In genomic region chr2:219294356-219295351, GRCh38 we compare ENCODE assay signal across 8 cellular contexts. TPM values are rescaled to one million over a fixed set of nuclear protein-coding genes. Genes with fewer than 3 reads are reported as not detected.
DNase-seq lines count a peak whose midpoint lies in the region; ATAC-seq and TF ChIP-seq lines count a peak whose summit lies in the region.

No MANE protein-coding gene starts in this region.

- peaks cover 5% of the 10 kb centered on the region; the same call in 1 of the 2 replicates for H3F3A ChIP-seq in GM23338 (replicated peaks; ENCODE audit: low read depth)

- peaks cover 32% of the 10 kb centered on the region for H3K27me3 Mint-ChIP-seq in GM23338 (ENCODE audit: insufficient read depth, low read depth, poor library complexity)
- peaks cover 8% of the 10 kb centered on the region for H3K27me3 Mint-ChIP-seq in activated naive CD8-positive, alpha-beta T cell treated with anti-CD3 and anti-CD28 coated beads, Interleukin-2, amount 10 ng/mL, durations not matched to agents 7 days and 5 days
- peaks cover 24% of the 10 kb centered on the region for H3K27me3 Mint-ChIP-seq in progenitor cell of endocrine pancreas

- peak overlapping the region; percentile 92 for H3K4me2 ChIP-seq in GM23338

- DNase-seq in G401 (ENCODE audit: low spot score) (peak; percentile 86), GM23338 (ENCODE audit: low spot score) (peak; percentile 92), SKM-1 treated with dmso at 0.1 percent for 144 hours (lab: John Stamatoyannopoulos, UW; ENCODE audit: unreplicated experiment) (peak; percentile 69), left cardiac atrium (peak; percentile 90), progenitor cell of endocrine pancreas (ENCODE audit: low spot score, unreplicated experiment) (peak; percentile 88), ureter (ENCODE audit: low spot score) (peak; percentile 88)
- DNase-seq in activated naive CD8-positive, alpha-beta T cell treated with anti-CD3 and anti-CD28 coated beads, Interleukin-2, amount 10 ng/mL, durations not matched to agents 7 days and 5 days = peak; percentile 95

- no peaks in the 10 kb centered on the region for H4K20me1 ChIP-seq in GM23338 (replicated peaks; ENCODE audit: insufficient read depth)

- H3K27ac Mint-ChIP-seq in GM23338 = 0 out of 2 replicates have a peak overlapping the region, but pooled peaks have one; percentile 5
- peak overlapping the region; percentile 70 for H3K27ac Mint-ChIP-seq in activated naive CD8-positive, alpha-beta T cell treated with anti-CD3 and anti-CD28 coated beads, Interleukin-2, amount 10 ng/mL, durations not matched to agents 7 days and 5 days
- H3K27ac Mint-ChIP-seq in progenitor cell of endocrine pancreas = peak overlapping the region; percentile 88

- peak; percentile 84 for ATAC-seq in GM23338
- ATAC-seq in activated naive CD8-positive, alpha-beta T cell treated with anti-CD3 and anti-CD28 coated beads, Interleukin-2, amount 10 ng/mL, durations not matched to agents 7 days and 5 days (ENCODE audit: low read depth) = peak; percentile 92
- ATAC-seq in left cardiac atrium = peak; percentile 88 to 92

- intact Hi-C loops in left cardiac atrium (cut with DNase I) = loop anchor here (2.0 to 10.0 kb wide), 3 partner anchors 16 to 132 kb away; partner anchors contain the start of genes DNAJB2 (in 1 of the 2), GLB1L (in 1 of the 2), NHEJ1 (in 1 of the 2) and STK16 (in 1 of the 2)

- H3K9me2 ChIP-seq in GM23338 (ENCODE audit: insufficient read depth) = no peaks in the 10 kb centered on the region

- peak overlapping the region; percentile 80 for H3K4me3 Mint-ChIP-seq in GM23338
- H3K4me3 Mint-ChIP-seq in activated naive CD8-positive, alpha-beta T cell treated with anti-CD3 and anti-CD28 coated beads, Interleukin-2, amount 10 ng/mL, durations not matched to agents 7 days and 5 days = peak overlapping the region; percentile 84
- peak overlapping the region; percentile 76 for H3K4me3 Mint-ChIP-seq in progenitor cell of endocrine pancreas (ENCODE audit: low read depth)

- no peaks in the 10 kb centered on the region for H3K79me2 ChIP-seq in GM23338 (replicated peaks; ENCODE audit: insufficient read depth)

- H3K9me3 Mint-ChIP-seq in GM23338 (no peaks in the 10 kb centered on the region; the same call in 1 of the 3 replicates), progenitor cell of endocrine pancreas (ENCODE audit: low read depth) (no peaks in the 10 kb centered on the region)
- no peaks in the 10 kb centered on the region for H3K9me3 Mint-ChIP-seq in activated naive CD8-positive, alpha-beta T cell treated with anti-CD3 and anti-CD28 coated beads, Interleukin-2, amount 10 ng/mL, durations not matched to agents 7 days and 5 days

- H3K4me1 Mint-ChIP-seq in GM23338 = peaks cover 3% of the 10 kb centered on the region; the same call in 1 of the 3 replicates
- H3K4me1 Mint-ChIP-seq in activated naive CD8-positive, alpha-beta T cell treated with anti-CD3 and anti-CD28 coated beads, Interleukin-2, amount 10 ng/mL, durations not matched to agents 7 days and 5 days = peaks cover 23% of the 10 kb centered on the region
- H3K4me1 Mint-ChIP-seq in progenitor cell of endocrine pancreas (ENCODE audit: low read depth) = peaks cover 3% of the 10 kb centered on the region

- POLR2A ChIA-PET in activated naive CD8-positive, alpha-beta T cell treated with anti-CD3 and anti-CD28 coated beads, Interleukin-2, amount 10 ng/mL, durations not matched to agents 7 days and 5 days (lab: Charles Lee) = interaction anchor here (0.6 to 2.8 kb wide), 17 partner anchors 8 to 148 kb away, joined by 3 to 27 read pairs (median 4); partner anchors contain the start of genes ANKZF1, ATG9A, CNPPD1 and DNAJB2

- H3K36me3 ChIP-seq in GM23338 (ENCODE audit: insufficient read depth) = no peaks in the 10 kb centered on the region

- H3K4me3 ChIP-seq in GM23338 = peak overlapping the region; percentile 90

- H3K36me3 Mint-ChIP-seq in GM23338 (ENCODE audit: low read depth) (no peaks in the 10 kb centered on the region; the same call in 2 of the 3 replicates), progenitor cell of endocrine pancreas (ENCODE audit: insufficient read depth) (no peaks in the 10 kb centered on the region)
- H3K36me3 Mint-ChIP-seq in activated naive CD8-positive, alpha-beta T cell treated with anti-CD3 and anti-CD28 coated beads, Interleukin-2, amount 10 ng/mL, durations not matched to agents 7 days and 5 days = no peaks in the 10 kb centered on the region

- H2AFZ ChIP-seq in GM23338 = peak overlapping the region; percentile 90

- in situ Hi-C loops in G401 (cut with HindIII; ENCODE audit: low sequenced_read_pairs) = no loop called here

- H3K27ac ChIP-seq in GM23338 (ENCODE audit: low read depth) = no peak overlapping the region

- H3K4me1 ChIP-seq in GM23338 (ENCODE audit: insufficient read depth) = peaks cover 9% of the 10 kb centered on the region

- H3K27me3 ChIP-seq in GM23338 (ENCODE audit: insufficient read depth) = peaks cover 19% of the 10 kb centered on the region

- TF ChIP-seq CTCF in GM23338 (conservative IDR thresholded peaks at IDR 0.05; ENCODE audit: low read depth in 2 of 2) (peak; percentile 71 to 98), LNCAP (IDR thresholded peaks at IDR 0.05) (peak; percentile 94), progenitor cell of endocrine pancreas (IDR thresholded peaks at IDR 0.05; ENCODE audit: unreplicated experiment) (peak; percentile 100)

TF ChIP-seq in GM23338, 12 proteins besides CTCF, POLR2A, EP300 and RAD21 (continues in another document):
- peak; percentile 58 for TF ChIP-seq POLR2AphosphoS5 (IDR thresholded peaks at IDR 0.05; ENCODE audit: low read depth)
- TF ChIP-seq REST (IDR thresholded peaks at IDR 0.05; ENCODE audit: unreplicated experiment) = no peak

RNA-seq across cellular contexts. Expression of gene PTPRN, which starts 14.5 kb away (rescaled TPM):
- total RNA-seq in G401 (2014; rRNA removed; shearing (Covaris generic)) = 0.18 and 0.71 TPM in 2 replicates
- total RNA-seq in GM23338 (2014; rRNA removed; shearing (Covaris generic)) = 18.8 and 22.1 TPM in 2 replicates
- polyA plus RNA-seq in GM23338 (2016; fragmentation: Nextera tagmentation; extraction: Ambion mirVana) = 4.8 and 5.1 TPM in 2 replicates
- total RNA-seq in activated naive CD8-positive, alpha-beta T cell treated with anti-CD3 and anti-CD28 coated beads, Interleukin-2, amount 10 ng/mL, durations not matched to agents 7 days and 5 days = not detected
- total RNA-seq in left cardiac atrium = not detected
- 30.2 and 30.5 TPM in 2 replicates for total RNA-seq in progenitor cell of endocrine pancreas
- not detected for total RNA-seq in ureter

RNA-seq across cellular contexts. Expression of gene DNAJB2, which starts 15.5 kb away (rescaled TPM):
- 119 and 123 TPM in 2 replicates for total RNA-seq in G401 (2014; rRNA removed; shearing (Covaris generic))
- 25.5 and 25.9 TPM in 2 replicates for total RNA-seq in GM23338 (2014; rRNA removed; shearing (Covaris generic))
- polyA plus RNA-seq in GM23338 (2016; fragmentation: Nextera tagmentation; extraction: Ambion mirVana) = 6.4 and 9.0 TPM in 2 replicates
- 10 to 100 TPM; 65.9 to 67.5 TPM for total RNA-seq in activated naive CD8-positive, alpha-beta T cell treated with anti-CD3 and anti-CD28 coated beads, Interleukin-2, amount 10 ng/mL, durations not matched to agents 7 days and 5 days
- total RNA-seq in left cardiac atrium (10 to 100 TPM; 43.7 to 63.6 TPM), progenitor cell of endocrine pancreas (66.2 and 69.5 TPM in 2 replicates), ureter (93.6 TPM)

RNA-seq across cellular contexts. Expression of gene RESP18, which starts 37.9 kb away (rescaled TPM):
- total RNA-seq in G401 (2014; rRNA removed; shearing (Covaris generic)) = not detected in 2 replicates
- total RNA-seq in GM23338 (2014; rRNA removed; shearing (Covaris generic)) = not detected in 2 replicates
- polyA plus RNA-seq in GM23338 (2016; fragmentation: Nextera tagmentation; extraction: Ambion mirVana) = not detected in 2 replicates
- not detected for total RNA-seq in activated naive CD8-positive, alpha-beta T cell treated with anti-CD3 and anti-CD28 coated beads, Interleukin-2, amount 10 ng/mL, durations not matched to agents 7 days and 5 days
- total RNA-seq in left cardiac atrium (not detected), progenitor cell of endocrine pancreas (not detected in 2 replicates), ureter (not detected)

RNA-seq across cellular contexts. Expression of gene TUBA4A, which starts 40.9 kb away (rescaled TPM):
- total RNA-seq in G401 (2014; rRNA removed; shearing (Covaris generic)) = 0.68 and 5.0 TPM in 2 replicates
- total RNA-seq in GM23338 (2014; rRNA removed; shearing (Covaris generic)) = 77.7 and 89.6 TPM in 2 replicates
- 43.3 and 44.3 TPM in 2 replicates for polyA plus RNA-seq in GM23338 (2016; fragmentation: Nextera tagmentation; extraction: Ambion mirVana)
- total RNA-seq in activated naive CD8-positive, alpha-beta T cell treated with anti-CD3 and anti-CD28 coated beads, Interleukin-2, amount 10 ng/mL, durations not matched to agents 7 days and 5 days = 100 to 1,000 TPM; 237 to 266 TPM
- 10 to 100 TPM; 42.1 to 72.9 TPM for total RNA-seq in left cardiac atrium
- total RNA-seq in progenitor cell of endocrine pancreas = 8.3 and 9.1 TPM in 2 replicates
- 85.1 TPM for total RNA-seq in ureter

RNA-seq across cellular contexts. Expression of gene TUBA4B, which starts 41.6 kb away (rescaled TPM):
- total RNA-seq in G401 (2014; rRNA removed; shearing (Covaris generic)) = not detected in 2 replicates
- total RNA-seq in GM23338 (2014; rRNA removed; shearing (Covaris generic)) = 0.14 TPM in 1 of 2 replicates, not detected in the other
- polyA plus RNA-seq in GM23338 (2016; fragmentation: Nextera tagmentation; extraction: Ambion mirVana) = 0.17 TPM in 1 of 2 replicates, not detected in the other
- total RNA-seq in activated naive CD8-positive, alpha-beta T cell treated with anti-CD3 and anti-CD28 coated beads, Interleukin-2, amount 10 ng/mL, durations not matched to agents 7 days and 5 days = not detected
- total RNA-seq in left cardiac atrium = not detected
- total RNA-seq in progenitor cell of endocrine pancreas = not detected in 2 replicates
- not detected for total RNA-seq in ureter

Comparison
In these comparisons a context has a peak if more than half of its experiments do, and no peak if none do; other contexts are left out.
1. H3K27ac Mint-ChIP-seq: peak in every context shown above with its lines; median percentile 88 in progenitor cell of endocrine pancreas; 70 in activated naive CD8-positive, alpha-beta T cell treated with anti-CD3 and anti-CD28 coated beads, Interleukin-2, amount 10 ng/mL, durations not matched to agents 7 days and 5 days; 5 in GM23338.
2. RNA of gene PTPRN, which starts 14.5 kb away (total RNA-seq): 30.2 to 30.5 TPM in progenitor cell of endocrine pancreas and 18.8 to 22.1 TPM in GM23338; 0.18 to 0.71 TPM in G401, not detected in ureter (single experiment), not detected in activated naive CD8-positive, alpha-beta T cell treated with anti-CD3 and anti-CD28 coated beads, Interleukin-2, amount 10 ng/mL, durations not matched to agents 7 days and 5 days and not detected in left cardiac atrium; every median in the first group is over 10 times any median in the second.
3. Peak in every context shown above with its lines, with median percentiles within 50 percentile points of each other: DNase-seq, ATAC-seq, H3K4me3 Mint-ChIP-seq and CTCF ChIP-seq.